ENCODE assay signal across 1 cellular context in genomic region chr3:173044998-173045397, GRCh38.
TF ChIP-seq lines count a peak whose summit lies in the region.

No MANE protein-coding gene starts in this region.

TF ChIP-seq in GM23338, 12 proteins besides CTCF, POLR2A, EP300 and RAD21 (continued from another document):
- TF ChIP-seq, protein P1, sequence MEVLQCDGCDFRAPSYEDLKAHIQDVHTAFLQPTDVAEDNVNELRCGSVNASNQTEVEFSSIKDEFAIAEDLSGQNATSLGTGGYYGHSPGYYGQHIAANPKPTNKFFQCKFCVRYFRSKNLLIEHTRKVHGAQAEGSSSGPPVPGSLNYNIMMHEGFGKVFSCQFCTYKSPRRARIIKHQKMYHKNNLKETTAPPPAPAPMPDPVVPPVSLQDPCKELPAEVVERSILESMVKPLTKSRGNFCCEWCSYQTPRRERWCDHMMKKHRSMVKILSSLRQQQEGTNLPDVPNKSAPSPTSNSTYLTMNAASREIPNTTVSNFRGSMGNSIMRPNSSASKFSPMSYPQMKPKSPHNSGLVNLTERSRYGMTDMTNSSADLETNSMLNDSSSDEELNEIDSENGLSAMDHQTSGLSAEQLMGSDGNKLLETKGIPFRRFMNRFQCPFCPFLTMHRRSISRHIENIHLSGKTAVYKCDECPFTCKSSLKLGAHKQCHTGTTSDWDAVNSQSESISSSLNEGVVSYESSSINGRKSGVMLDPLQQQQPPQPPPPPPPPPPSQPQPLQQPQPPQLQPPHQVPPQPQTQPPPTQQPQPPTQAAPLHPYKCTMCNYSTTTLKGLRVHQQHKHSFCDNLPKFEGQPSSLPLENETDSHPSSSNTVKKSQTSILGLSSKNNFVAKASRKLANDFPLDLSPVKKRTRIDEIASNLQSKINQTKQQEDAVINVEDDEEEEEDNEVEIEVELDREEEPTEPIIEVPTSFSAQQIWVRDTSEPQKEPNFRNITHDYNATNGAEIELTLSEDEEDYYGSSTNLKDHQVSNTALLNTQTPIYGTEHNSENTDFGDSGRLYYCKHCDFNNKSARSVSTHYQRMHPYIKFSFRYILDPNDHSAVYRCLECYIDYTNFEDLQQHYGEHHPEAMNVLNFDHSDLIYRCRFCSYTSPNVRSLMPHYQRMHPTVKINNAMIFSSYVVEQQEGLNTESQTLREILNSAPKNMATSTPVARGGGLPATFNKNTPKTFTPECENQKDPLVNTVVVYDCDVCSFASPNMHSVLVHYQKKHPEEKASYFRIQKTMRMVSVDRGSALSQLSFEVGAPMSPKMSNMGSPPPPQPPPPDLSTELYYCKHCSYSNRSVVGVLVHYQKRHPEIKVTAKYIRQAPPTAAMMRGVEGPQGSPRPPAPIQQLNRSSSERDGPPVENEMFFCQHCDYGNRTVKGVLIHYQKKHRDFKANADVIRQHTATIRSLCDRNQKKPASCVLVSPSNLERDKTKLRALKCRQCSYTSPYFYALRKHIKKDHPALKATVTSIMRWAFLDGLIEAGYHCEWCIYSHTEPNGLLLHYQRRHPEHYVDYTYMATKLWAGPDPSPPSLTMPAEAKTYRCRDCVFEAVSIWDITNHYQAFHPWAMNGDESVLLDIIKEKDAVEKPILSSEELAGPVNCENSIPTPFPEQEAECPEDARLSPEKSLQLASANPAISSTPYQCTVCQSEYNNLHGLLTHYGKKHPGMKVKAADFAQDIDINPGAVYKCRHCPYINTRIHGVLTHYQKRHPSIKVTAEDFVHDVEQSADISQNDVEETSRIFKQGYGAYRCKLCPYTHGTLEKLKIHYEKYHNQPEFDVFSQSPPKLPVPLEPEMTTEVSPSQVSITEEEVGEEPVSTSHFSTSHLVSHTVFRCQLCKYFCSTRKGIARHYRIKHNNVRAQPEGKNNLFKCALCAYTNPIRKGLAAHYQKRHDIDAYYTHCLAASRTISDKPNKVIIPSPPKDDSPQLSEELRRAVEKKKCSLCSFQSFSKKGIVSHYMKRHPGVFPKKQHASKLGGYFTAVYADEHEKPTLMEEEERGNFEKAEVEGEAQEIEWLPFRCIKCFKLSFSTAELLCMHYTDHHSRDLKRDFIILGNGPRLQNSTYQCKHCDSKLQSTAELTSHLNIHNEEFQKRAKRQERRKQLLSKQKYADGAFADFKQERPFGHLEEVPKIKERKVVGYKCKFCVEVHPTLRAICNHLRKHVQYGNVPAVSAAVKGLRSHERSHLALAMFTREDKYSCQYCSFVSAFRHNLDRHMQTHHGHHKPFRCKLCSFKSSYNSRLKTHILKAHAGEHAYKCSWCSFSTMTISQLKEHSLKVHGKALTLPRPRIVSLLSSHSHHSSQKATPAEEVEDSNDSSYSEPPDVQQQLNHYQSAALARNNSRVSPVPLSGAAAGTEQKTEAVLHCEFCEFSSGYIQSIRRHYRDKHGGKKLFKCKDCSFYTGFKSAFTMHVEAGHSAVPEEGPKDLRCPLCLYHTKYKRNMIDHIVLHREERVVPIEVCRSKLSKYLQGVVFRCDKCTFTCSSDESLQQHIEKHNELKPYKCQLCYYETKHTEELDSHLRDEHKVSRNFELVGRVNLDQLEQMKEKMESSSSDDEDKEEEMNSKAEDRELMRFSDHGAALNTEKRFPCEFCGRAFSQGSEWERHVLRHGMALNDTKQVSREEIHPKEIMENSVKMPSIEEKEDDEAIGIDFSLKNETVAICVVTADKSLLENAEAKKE (CRISPR knock-in tag; IDR thresholded peaks at IDR 0.05) = no peak
- no peak for TF ChIP-seq EZH2phosphoT487 (IDR thresholded peaks at IDR 0.05; ENCODE audit: unreplicated experiment)
- no peak for TF ChIP-seq REST (IDR thresholded peaks at IDR 0.05; ENCODE audit: unreplicated experiment)
- TF ChIP-seq STAT1 (IDR thresholded peaks at IDR 0.05; ENCODE audit: unreplicated experiment) = no peak
- no peak for TF ChIP-seq POLR2AphosphoS5 (IDR thresholded peaks at IDR 0.05; ENCODE audit: low read depth)
- TF ChIP-seq CREB1 (CRISPR knock-in tag; IDR thresholded peaks at IDR 0.05; ENCODE audit: low read depth) = no peak
- TF ChIP-seq NANOG (IDR thresholded peaks at IDR 0.05; ENCODE audit: borderline replicate concordance) = no peak
- TF ChIP-seq ZNF331 (CRISPR knock-in tag; IDR thresholded peaks at IDR 0.05; ENCODE audit: low read depth) = no peak
- no peak for TF ChIP-seq EZH2 (IDR thresholded peaks at IDR 0.05; ENCODE audit: low read depth, unreplicated experiment)
- TF ChIP-seq, protein P2, sequence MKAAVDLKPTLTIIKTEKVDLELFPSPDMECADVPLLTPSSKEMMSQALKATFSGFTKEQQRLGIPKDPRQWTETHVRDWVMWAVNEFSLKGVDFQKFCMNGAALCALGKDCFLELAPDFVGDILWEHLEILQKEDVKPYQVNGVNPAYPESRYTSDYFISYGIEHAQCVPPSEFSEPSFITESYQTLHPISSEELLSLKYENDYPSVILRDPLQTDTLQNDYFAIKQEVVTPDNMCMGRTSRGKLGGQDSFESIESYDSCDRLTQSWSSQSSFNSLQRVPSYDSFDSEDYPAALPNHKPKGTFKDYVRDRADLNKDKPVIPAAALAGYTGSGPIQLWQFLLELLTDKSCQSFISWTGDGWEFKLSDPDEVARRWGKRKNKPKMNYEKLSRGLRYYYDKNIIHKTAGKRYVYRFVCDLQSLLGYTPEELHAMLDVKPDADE (IDR thresholded peaks at IDR 0.05) = no peak
- TF ChIP-seq JUNB (IDR thresholded peaks at IDR 0.05; ENCODE audit: unreplicated experiment) = no peak
